In genomic region chr5:111758284-111758628, GRCh38 we compare ENCODE assay signal across 8 cellular contexts. TPM values are rescaled to one million over a fixed set of nuclear protein-coding genes. Genes with fewer than 3 reads are reported as not detected.
DNase-seq lines count a peak whose midpoint lies in the region; ATAC-seq and TF ChIP-seq lines count a peak whose summit lies in the region.

No MANE protein-coding gene starts in this region.

- no peak for TF ChIP-seq POLR2A in testis (IDR thresholded peaks at IDR 0.05)

- peak overlapping the region; percentile 81 for H3K27ac Mint-ChIP-seq in activated CD4-positive, alpha-beta T cell treated with anti-CD3 and anti-CD28 coated beads, Interleukin-2, amount 10 ng/mL, durations not matched to agents 24 days and 14 days

- H3K27ac ChIP-seq in angular gyrus (ENCODE audit: low read depth, low read length) (peak overlapping the region; percentile 75), left lung (peak overlapping the region; percentile 92 to 93), testis (peak overlapping the region; percentile 84 to 88)

- H3K4me3 ChIP-seq in left lung: peak overlapping the region; percentile 57 to 60
- peak overlapping the region; percentile 64 to 77 for H3K4me3 ChIP-seq in testis

- TF ChIP-seq CTCF in left lung (IDR thresholded peaks at IDR 0.05): no peak
- TF ChIP-seq CTCF in testis (IDR thresholded peaks at IDR 0.05): no peak

- H3K36me3 Mint-ChIP-seq in activated CD4-positive, alpha-beta T cell treated with anti-CD3 and anti-CD28 coated beads, Interleukin-2, amount 10 ng/mL, durations not matched to agents 24 days and 14 days (ENCODE audit: low read depth): peaks cover 4% of the 10 kb centered on the region

- H3K27me3 Mint-ChIP-seq in activated CD4-positive, alpha-beta T cell treated with anti-CD3 and anti-CD28 coated beads, Interleukin-2, amount 10 ng/mL, durations not matched to agents 24 days and 14 days: peaks cover 12% of the 10 kb centered on the region

- 2% methylated on average over 5 of the region's 5 CpGs for WGBS in testis, 2 donors

- H3K27me3 ChIP-seq in left lung (no peaks in the 10 kb centered on the region), testis (no peaks in the 10 kb centered on the region)

- H3K4me1 ChIP-seq in left lung (peaks cover 0 to 30% of the 10 kb centered on the region in 2 donors), testis (peaks cover 11% of the 10 kb centered on the region)

- DNase-seq in activated CD4-positive, alpha-beta T cell treated with anti-CD3 and anti-CD28 coated beads, Interleukin-2, amount 10 ng/mL, durations not matched to agents 24 days and 14 days: no peak
- no peak for DNase-seq in activated CD4-positive, alpha-beta T cell treated with anti-CD3 and anti-CD28 coated beads, Interleukin-2, amount 50 U/mL, for 48 hours
- no peak for DNase-seq in left lung
- DNase-seq in testis: no peak
- no peak for DNase-seq in A172 (ENCODE audit: low spot score)
- DNase-seq in NCI-H524 (lab: John Stamatoyannopoulos, UW): no peak
- DNase-seq in Kasumi-1 (lab: John Stamatoyannopoulos, UW): no peak

- peaks cover 23% of the 10 kb centered on the region for H3K4me1 Mint-ChIP-seq in activated CD4-positive, alpha-beta T cell treated with anti-CD3 and anti-CD28 coated beads, Interleukin-2, amount 10 ng/mL, durations not matched to agents 24 days and 14 days

- intact Hi-C loops in activated CD4-positive, alpha-beta T cell treated with anti-CD3 and anti-CD28 coated beads, Interleukin-2, amount 10 ng/mL, durations not matched to agents 24 days and 14 days (cut with micrococcal nuclease): loop anchor here (1.0 to 10.0 kb wide), 6 partner anchors 56 to 1003 kb away; partner anchors contain the start of gene WDR36
- intact Hi-C loops in left lung (cut with DNase I) (loop anchor here in 1 of 2 donors (10.0 kb wide), 1 partner anchor 203 kb away; no protein-coding TSS in a partner anchor), testis (cut with DNase I; ENCODE audit: low total_unique reads) (no loop called here)

- H3K36me3 ChIP-seq in left lung: no peaks in the 10 kb centered on the region
- no peaks in the 10 kb centered on the region for H3K36me3 ChIP-seq in testis (ENCODE audit: low read depth, missing control alignments)

- H3K4me3 Mint-ChIP-seq in activated CD4-positive, alpha-beta T cell treated with anti-CD3 and anti-CD28 coated beads, Interleukin-2, amount 10 ng/mL, durations not matched to agents 24 days and 14 days: peak overlapping the region; percentile 89

- H3K9me3 ChIP-seq in left lung: no peaks in the 10 kb centered on the region
- H3K9me3 ChIP-seq in testis: no peaks in the 10 kb centered on the region

- no peak for ATAC-seq in left lung

- H3K9me3 Mint-ChIP-seq in activated CD4-positive, alpha-beta T cell treated with anti-CD3 and anti-CD28 coated beads, Interleukin-2, amount 10 ng/mL, durations not matched to agents 24 days and 14 days: no peaks in the 10 kb centered on the region

RNA-seq across cellular contexts. Expression of gene NREP, which starts 1.3 kb away (rescaled TPM):
- total RNA-seq in activated CD4-positive, alpha-beta T cell treated with anti-CD3 and anti-CD28 coated beads, Interleukin-2, amount 10 ng/mL, durations not matched to agents 24 days and 14 days: 21.6 and 22.2 TPM in 2 replicates
- total RNA-seq in left lung (10 to 100 TPM; 33.9 to 83.3 TPM), testis (10 to 100 TPM; 17.0 to 25.2 TPM)
- polyA plus RNA-seq in testis (ENCODE audit: insufficient read depth, low read depth, low replicate concordance): 28.0 TPM
- total RNA-seq in A172 (2014; rRNA removed; shearing (Covaris generic)): 22.3 and 27.2 TPM in 2 replicates
